In the genomic region with DNA sequence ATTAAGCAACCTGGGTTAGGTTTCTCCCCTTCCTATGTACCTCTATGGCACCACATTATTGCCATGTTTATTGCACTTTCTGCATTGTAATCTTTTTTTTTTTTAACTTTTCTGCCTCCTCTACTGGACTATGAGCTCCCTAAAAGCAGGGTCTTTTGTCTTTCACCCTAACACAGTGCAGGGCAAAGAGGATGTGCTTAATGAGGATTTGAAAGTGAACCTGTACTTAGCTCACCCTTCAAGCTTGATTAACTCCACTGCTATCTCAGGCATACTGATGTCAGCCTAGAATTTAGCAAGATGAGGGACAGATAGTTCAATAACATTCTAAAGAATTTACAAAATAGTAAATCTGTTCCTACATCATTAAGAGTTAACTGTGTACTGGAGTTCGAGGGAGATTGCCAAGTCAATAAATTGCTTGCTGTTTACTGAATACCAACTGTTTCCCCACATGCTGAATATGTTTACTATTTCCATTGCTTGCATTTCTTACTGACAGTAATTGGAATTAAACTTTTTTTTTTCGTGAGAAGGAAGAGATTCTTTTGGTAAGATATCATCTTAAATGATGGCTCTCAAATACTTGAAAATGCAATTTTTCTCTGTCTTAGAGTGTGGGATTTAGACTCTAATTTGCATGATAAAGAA, we compare ENCODE assay signal across 9 cellular contexts. TPM values are rescaled to one million over a fixed set of nuclear protein-coding genes. Genes with fewer than 3 reads are reported as not detected.
DNase-seq lines count a peak whose midpoint lies in the region; ATAC-seq, FAIRE-seq and TF ChIP-seq lines count a peak whose summit lies in the region.
"Had no signal": no experiment of that assay in that cellular context is flagged by ENCODE, and none has a peak within 500 bp of the region (broad histone marks: within the 10 kb centered on the region; RNA-seq: fewer than 3 reads in every experiment).

No MANE protein-coding gene starts in this region.

- intact Hi-C loops in heart left ventricle (cut with DNase I): loop anchor here in 1 of 10 donors (10.0 kb wide), 1 partner anchor 138 kb away; no protein-coding TSS in a partner anchor

- H3K27me3 ChIP-seq in heart left ventricle: no peaks in the 10 kb centered on the region

- H3K4me1 ChIP-seq in heart left ventricle: peaks cover 0 to 9% (median 0%) of the 10 kb centered on the region in 12 donors

- H3K4me3 ChIP-seq in AG10803 (ENCODE audit: low read length) (no peak overlapping the region), heart left ventricle (no peak overlapping the region)

- H3K27ac ChIP-seq in heart left ventricle: no peak overlapping the region

- WGBS in heart left ventricle, 4 donors: 63 to 76% (median 65%) methylated on average over 2 of the region's 2 CpGs

- ATAC-seq in GM19023 (IDR thresholded peaks at IDR 0.05; ENCODE audit: unreplicated experiment) (peak; percentile 87), HG03432 (IDR thresholded peaks at IDR 0.05; ENCODE audit: unreplicated experiment) (peak; percentile 100), heart left ventricle (no peak)

- no peaks in the 10 kb centered on the region for H3K36me3 ChIP-seq in heart left ventricle

- TF ChIP-seq CTCF in AG10803 (conservative IDR thresholded peaks at IDR 0.05; ENCODE audit: low read length): no peak
- no peak for TF ChIP-seq CTCF in heart left ventricle (IDR thresholded peaks at IDR 0.05)

- no peaks in the 10 kb centered on the region for H3K9me3 ChIP-seq in heart left ventricle

- FAIRE-seq in H54 (lab: Jason Lieb, UNC): peak; percentile 11

- DNase-seq in AG10803 (ENCODE audit: low read depth): peak; percentile 64
- DNase-seq in H54 (ENCODE audit: insufficient read length, low spot score): no peak
- DNase-seq in putamen (ENCODE audit: low spot score): no peak
- DNase-seq in heart left ventricle: no peak
- DNase-seq in KG1 (lab: John Stamatoyannopoulos, UW): no peak
- no peak for DNase-seq in iPS-NIHi11 (ENCODE audit: low spot score)
- DNase-seq: activated CD8-positive, alpha-beta memory T cell treated with anti-CD3 and anti-CD28 coated beads for 24 hours had no signal

- TF ChIP-seq POLR2A in H54 (IDR thresholded peaks at IDR 0.05; ENCODE audit: low read depth, low read length) (no peak), heart left ventricle (IDR thresholded peaks at IDR 0.05) (no peak)

RNA-seq across cellular contexts. Expression of a gene that starts 15.7 kb away (rescaled TPM):
- 10 to 100 TPM; 12.8 to 30.3 (median 21.0) TPM for total RNA-seq in heart left ventricle
- 10 to 100 TPM in 1 of 2 donors, 1 to 10 TPM in 1; 8.9 to 10.6 TPM for polyA plus RNA-seq in heart left ventricle

Comparison
In these comparisons a context has a peak if more than half of its experiments do, and no peak if none do; other contexts are left out.
1. ATAC-seq: peak in GM19023 (single experiment) and HG03432 (single experiment); none in heart left ventricle (0 of 4).